Comparison of ENCODE assay signal across 1 cellular context in genomic region chr6:30508890-30509736, GRCh38.
A peak's percentile ranks its signal among the peaks of the same experiment; 100 is the strongest.
TF ChIP-seq lines count a peak whose summit lies in the region.

No MANE protein-coding gene starts in this region.

TF ChIP-seq in K562, 482 proteins besides CTCF, POLR2A, EP300 and RAD21 (continued from another document and continues in another):
- no peak for TF ChIP-seq EWSR1 (IDR thresholded peaks at IDR 0.05; ENCODE audit: borderline replicate concordance, low read depth, partially characterized antibody)
- TF ChIP-seq SMARCA5 (IDR thresholded peaks at IDR 0.05), result no peak
- no peak for TF ChIP-seq HDAC1 (IDR thresholded peaks at IDR 0.05)
- TF ChIP-seq MITF (IDR thresholded peaks at IDR 0.05), result no peak
- no peak for TF ChIP-seq NR2C1 (IDR thresholded peaks at IDR 0.05)
- TF ChIP-seq NR2C1 (tag; IDR thresholded peaks at IDR 0.05), result no peak; the same call in 1 of the 2 replicates
- TF ChIP-seq ZNF217 (CRISPR knock-in tag; IDR thresholded peaks at IDR 0.05), result no peak
- TF ChIP-seq ZNF766 (CRISPR knock-in tag; conservative IDR thresholded peaks at IDR 0.05), result no peak; the same call in none of the 2 replicates
- TF ChIP-seq NEUROD1 (IDR thresholded peaks at IDR 0.05; ENCODE audit: borderline replicate concordance, low read depth, low read length, partially characterized antibody), result no peak
- TF ChIP-seq HDAC6 (IDR thresholded peaks at IDR 0.05; ENCODE audit: low read depth, low read length), result no peak
- no peak for TF ChIP-seq ZNF695 (CRISPR knock-in tag; IDR thresholded peaks at IDR 0.05)
- no peak for TF ChIP-seq MTA1 (IDR thresholded peaks at IDR 0.05; ENCODE audit: borderline replicate concordance)
- TF ChIP-seq ZNF507 (tag; conservative IDR thresholded peaks at IDR 0.05), result no peak
- TF ChIP-seq STAT5B (CRISPR knock-in tag; IDR thresholded peaks at IDR 0.05), result no peak
- TF ChIP-seq SMARCC2 (IDR thresholded peaks at IDR 0.05; ENCODE audit: low read depth), result no peak
- TF ChIP-seq, protein P1, sequence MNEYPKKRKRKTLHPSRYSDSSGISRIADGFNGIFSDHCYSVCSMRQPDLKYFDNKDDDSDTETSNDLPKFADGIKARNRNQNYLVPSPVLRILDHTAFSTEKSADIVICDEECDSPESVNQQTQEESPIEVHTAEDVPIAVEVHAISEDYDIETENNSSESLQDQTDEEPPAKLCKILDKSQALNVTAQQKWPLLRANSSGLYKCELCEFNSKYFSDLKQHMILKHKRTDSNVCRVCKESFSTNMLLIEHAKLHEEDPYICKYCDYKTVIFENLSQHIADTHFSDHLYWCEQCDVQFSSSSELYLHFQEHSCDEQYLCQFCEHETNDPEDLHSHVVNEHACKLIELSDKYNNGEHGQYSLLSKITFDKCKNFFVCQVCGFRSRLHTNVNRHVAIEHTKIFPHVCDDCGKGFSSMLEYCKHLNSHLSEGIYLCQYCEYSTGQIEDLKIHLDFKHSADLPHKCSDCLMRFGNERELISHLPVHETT (CRISPR knock-in tag; conservative IDR thresholded peaks at IDR 0.05 in 1 of 2, IDR thresholded peaks at IDR 0.05 in 1 of 2), result peak in 1 of 2 experiments; percentile 23; a peak in 2 of 4 replicates
- TF ChIP-seq NCOA4 (IDR thresholded peaks at IDR 0.05; ENCODE audit: partially characterized antibody), result no peak
- no peak for TF ChIP-seq HNRNPK (IDR thresholded peaks at IDR 0.05; ENCODE audit: low read depth, low read length, poor library complexity, severe bottlenecking)
- TF ChIP-seq ZNF398 (CRISPR knock-in tag; IDR thresholded peaks at IDR 0.05), result no peak
- no peak for TF ChIP-seq ZNF121 (CRISPR knock-in tag; conservative IDR thresholded peaks at IDR 0.05)
- no peak for TF ChIP-seq JUNB (CRISPR knock-in tag; conservative IDR thresholded peaks at IDR 0.05)
- TF ChIP-seq SMARCE1 (IDR thresholded peaks at IDR 0.05), result peak; percentile 57; the same call in 1 of the 2 replicates
- no peak for TF ChIP-seq ZNF12 (CRISPR knock-in tag; IDR thresholded peaks at IDR 0.05)
- no peak for TF ChIP-seq U2AF2 (optimal IDR thresholded peaks at IDR 0.05; ENCODE audit: low read depth, low read length)
- TF ChIP-seq MYBL2 (IDR thresholded peaks at IDR 0.05; ENCODE audit: low read depth), result no peak
- no peak for TF ChIP-seq MYBL2 (CRISPR knock-in tag; IDR thresholded peaks at IDR 0.05; ENCODE audit: borderline replicate concordance)
- TF ChIP-seq ZNF239 (CRISPR knock-in tag; IDR thresholded peaks at IDR 0.05), result peak; percentile 11; the same call in 1 of the 2 replicates
- TF ChIP-seq TCFL5 (CRISPR knock-in tag; conservative IDR thresholded peaks at IDR 0.05), result no peak
- TF ChIP-seq EHMT2 (IDR thresholded peaks at IDR 0.05), result 0 out of 2 replicates have a peak, but pooled peaks have one; percentile 53
- no peak for TF ChIP-seq ARNT (IDR thresholded peaks at IDR 0.05)
- TF ChIP-seq RB1 (IDR thresholded peaks at IDR 0.05; ENCODE audit: low read depth), result no peak
- no peak for TF ChIP-seq ZNF140 (CRISPR knock-in tag; IDR thresholded peaks at IDR 0.05)
- no peak for TF ChIP-seq ELF4 (CRISPR knock-in tag; IDR thresholded peaks at IDR 0.05)
- TF ChIP-seq, protein P2, sequence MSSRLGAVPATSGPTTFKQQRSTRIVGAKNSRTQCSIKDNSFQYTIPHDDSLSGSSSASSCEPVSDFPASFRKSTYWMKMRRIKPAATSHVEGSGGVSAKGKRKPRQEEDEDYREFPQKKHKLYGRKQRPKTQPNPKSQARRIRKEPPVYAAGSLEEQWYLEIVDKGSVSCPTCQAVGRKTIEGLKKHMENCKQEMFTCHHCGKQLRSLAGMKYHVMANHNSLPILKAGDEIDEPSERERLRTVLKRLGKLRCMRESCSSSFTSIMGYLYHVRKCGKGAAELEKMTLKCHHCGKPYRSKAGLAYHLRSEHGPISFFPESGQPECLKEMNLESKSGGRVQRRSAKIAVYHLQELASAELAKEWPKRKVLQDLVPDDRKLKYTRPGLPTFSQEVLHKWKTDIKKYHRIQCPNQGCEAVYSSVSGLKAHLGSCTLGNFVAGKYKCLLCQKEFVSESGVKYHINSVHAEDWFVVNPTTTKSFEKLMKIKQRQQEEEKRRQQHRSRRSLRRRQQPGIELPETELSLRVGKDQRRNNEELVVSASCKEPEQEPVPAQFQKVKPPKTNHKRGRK (tag; IDR thresholded peaks at IDR 0.05), result no peak
- TF ChIP-seq LARP7 (IDR thresholded peaks at IDR 0.05), result no peak
- TF ChIP-seq HLTF (IDR thresholded peaks at IDR 0.05), result no peak
- no peak for TF ChIP-seq PCBP1 (IDR thresholded peaks at IDR 0.05; ENCODE audit: low read depth, low read length, poor library complexity, severe bottlenecking)
- peak; percentile 91 for TF ChIP-seq GABPA (tag; conservative IDR thresholded peaks at IDR 0.05; ENCODE audit: low read depth)
- no peak for TF ChIP-seq SPI1 (IDR thresholded peaks at IDR 0.05; ENCODE audit: borderline replicate concordance, low read depth, low read length)
- no peak for TF ChIP-seq CHCHD3 (CRISPR knock-in tag; IDR thresholded peaks at IDR 0.05)
- no peak for TF ChIP-seq RBM34 (IDR thresholded peaks at IDR 0.05; ENCODE audit: borderline replicate concordance, insufficient read depth, low read length)
- TF ChIP-seq ETV6 (IDR thresholded peaks at IDR 0.05; ENCODE audit: borderline replicate concordance in 1 of 2, low read depth in 2 of 2, low read length in 1 of 2), result peak; percentile 96 to 99
- no peak for TF ChIP-seq ETV6 (CRISPR knock-in tag; IDR thresholded peaks at IDR 0.05; ENCODE audit: borderline replicate concordance)
- TF ChIP-seq, protein P3, sequence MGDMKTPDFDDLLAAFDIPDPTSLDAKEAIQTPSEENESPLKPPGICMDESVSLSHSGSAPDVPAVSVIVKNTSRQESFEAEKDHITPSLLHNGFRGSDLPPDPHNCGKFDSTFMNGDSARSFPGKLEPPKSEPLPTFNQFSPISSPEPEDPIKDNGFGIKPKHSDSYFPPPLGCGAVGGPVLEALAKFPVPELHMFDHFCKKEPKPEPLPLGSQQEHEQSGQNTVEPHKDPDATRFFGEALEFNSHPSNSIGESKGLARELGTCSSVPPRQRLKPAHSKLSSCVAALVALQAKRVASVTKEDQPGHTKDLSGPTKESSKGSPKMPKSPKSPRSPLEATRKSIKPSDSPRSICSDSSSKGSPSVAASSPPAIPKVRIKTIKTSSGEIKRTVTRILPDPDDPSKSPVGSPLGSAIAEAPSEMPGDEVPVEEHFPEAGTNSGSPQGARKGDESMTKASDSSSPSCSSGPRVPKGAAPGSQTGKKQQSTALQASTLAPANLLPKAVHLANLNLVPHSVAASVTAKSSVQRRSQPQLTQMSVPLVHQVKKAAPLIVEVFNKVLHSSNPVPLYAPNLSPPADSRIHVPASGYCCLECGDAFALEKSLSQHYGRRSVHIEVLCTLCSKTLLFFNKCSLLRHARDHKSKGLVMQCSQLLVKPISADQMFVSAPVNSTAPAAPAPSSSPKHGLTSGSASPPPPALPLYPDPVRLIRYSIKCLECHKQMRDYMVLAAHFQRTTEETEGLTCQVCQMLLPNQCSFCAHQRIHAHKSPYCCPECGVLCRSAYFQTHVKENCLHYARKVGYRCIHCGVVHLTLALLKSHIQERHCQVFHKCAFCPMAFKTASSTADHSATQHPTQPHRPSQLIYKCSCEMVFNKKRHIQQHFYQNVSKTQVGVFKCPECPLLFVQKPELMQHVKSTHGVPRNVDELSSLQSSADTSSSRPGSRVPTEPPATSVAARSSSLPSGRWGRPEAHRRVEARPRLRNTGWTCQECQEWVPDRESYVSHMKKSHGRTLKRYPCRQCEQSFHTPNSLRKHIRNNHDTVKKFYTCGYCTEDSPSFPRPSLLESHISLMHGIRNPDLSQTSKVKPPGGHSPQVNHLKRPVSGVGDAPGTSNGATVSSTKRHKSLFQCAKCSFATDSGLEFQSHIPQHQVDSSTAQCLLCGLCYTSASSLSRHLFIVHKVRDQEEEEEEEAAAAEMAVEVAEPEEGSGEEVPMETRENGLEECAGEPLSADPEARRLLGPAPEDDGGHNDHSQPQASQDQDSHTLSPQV (IDR thresholded peaks at IDR 0.05), result 0 out of 2 replicates have a peak, but pooled peaks have one; percentile 57
- TF ChIP-seq MBD2 (IDR thresholded peaks at IDR 0.05; ENCODE audit: borderline replicate concordance, low read depth), result no peak
- TF ChIP-seq GTF3C2 (IDR thresholded peaks at IDR 0.05; ENCODE audit: borderline replicate concordance, extremely low read depth, insufficient read length), result no peak
- TF ChIP-seq HDAC3 (IDR thresholded peaks at IDR 0.05; ENCODE audit: borderline replicate concordance, partially characterized antibody), result no peak
- TF ChIP-seq ZNF79 (CRISPR knock-in tag; IDR thresholded peaks at IDR 0.05; ENCODE audit: low read depth), result no peak
- TF ChIP-seq CCAR2 (IDR thresholded peaks at IDR 0.05; ENCODE audit: low read depth, low read length), result no peak
- TF ChIP-seq PHB (CRISPR knock-in tag; IDR thresholded peaks at IDR 0.05), result no peak
- TF ChIP-seq CREB3L1 (IDR thresholded peaks at IDR 0.05; ENCODE audit: borderline replicate concordance, low read depth), result no peak
- TF ChIP-seq, protein P4, sequence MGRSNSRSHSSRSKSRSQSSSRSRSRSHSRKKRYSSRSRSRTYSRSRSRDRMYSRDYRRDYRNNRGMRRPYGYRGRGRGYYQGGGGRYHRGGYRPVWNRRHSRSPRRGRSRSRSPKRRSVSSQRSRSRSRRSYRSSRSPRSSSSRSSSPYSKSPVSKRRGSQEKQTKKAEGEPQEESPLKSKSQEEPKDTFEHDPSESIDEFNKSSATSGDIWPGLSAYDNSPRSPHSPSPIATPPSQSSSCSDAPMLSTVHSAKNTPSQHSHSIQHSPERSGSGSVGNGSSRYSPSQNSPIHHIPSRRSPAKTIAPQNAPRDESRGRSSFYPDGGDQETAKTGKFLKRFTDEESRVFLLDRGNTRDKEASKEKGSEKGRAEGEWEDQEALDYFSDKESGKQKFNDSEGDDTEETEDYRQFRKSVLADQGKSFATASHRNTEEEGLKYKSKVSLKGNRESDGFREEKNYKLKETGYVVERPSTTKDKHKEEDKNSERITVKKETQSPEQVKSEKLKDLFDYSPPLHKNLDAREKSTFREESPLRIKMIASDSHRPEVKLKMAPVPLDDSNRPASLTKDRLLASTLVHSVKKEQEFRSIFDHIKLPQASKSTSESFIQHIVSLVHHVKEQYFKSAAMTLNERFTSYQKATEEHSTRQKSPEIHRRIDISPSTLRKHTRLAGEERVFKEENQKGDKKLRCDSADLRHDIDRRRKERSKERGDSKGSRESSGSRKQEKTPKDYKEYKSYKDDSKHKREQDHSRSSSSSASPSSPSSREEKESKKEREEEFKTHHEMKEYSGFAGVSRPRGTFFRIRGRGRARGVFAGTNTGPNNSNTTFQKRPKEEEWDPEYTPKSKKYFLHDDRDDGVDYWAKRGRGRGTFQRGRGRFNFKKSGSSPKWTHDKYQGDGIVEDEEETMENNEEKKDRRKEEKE (IDR thresholded peaks at IDR 0.05; ENCODE audit: borderline replicate concordance in 1 of 2, control insufficient read depth in 1 of 2, low read depth in 2 of 2, low read length in 1 of 2), result no peak
- TF ChIP-seq TAF7 (tag; IDR thresholded peaks at IDR 0.05), result no peak
